ENCODE assay signal across 9 cellular contexts in genomic region chr19:8451885-8452284, GRCh38. TPM values are rescaled to one million over a fixed set of nuclear protein-coding genes. Genes with fewer than 3 reads are reported as not detected.
DNase-seq lines count a peak whose midpoint lies in the region; ATAC-seq and TF ChIP-seq lines count a peak whose summit lies in the region.
"Had no signal": no experiment of that assay in that cellular context is flagged by ENCODE, and none has a peak within 500 bp of the region (broad histone marks: within the 10 kb centered on the region; RNA-seq: fewer than 3 reads in every experiment).

No MANE protein-coding gene starts in this region.

- H3K4me3 Mint-ChIP-seq in progenitor cell of endocrine pancreas (ENCODE audit: low read depth): no peak overlapping the region

- H3K9me3 Mint-ChIP-seq in progenitor cell of endocrine pancreas (ENCODE audit: low read depth): no peaks in the 10 kb centered on the region
- H3K9me3 Mint-ChIP-seq: activated T-helper 2 cell treated with anti-CD3 and anti-CD28 coated beads, Interferon-gamma antibody, Interleukin-2, Interleukin-4, amounts not matched to agents 10 μg/mL and 5 μg/mL and 100 μg/mL, durations not matched to agents 14 hours and 24 hours and 36 hours had no signal

- ATAC-seq in GM18867 (IDR thresholded peaks at IDR 0.05; ENCODE audit: unreplicated experiment): no peak
- no peak for ATAC-seq in GM18858 (IDR thresholded peaks at IDR 0.05; ENCODE audit: unreplicated experiment)

- H3K27ac Mint-ChIP-seq in progenitor cell of endocrine pancreas: peak overlapping the region; percentile 85
- H3K27ac Mint-ChIP-seq: activated T-helper 2 cell treated with anti-CD3 and anti-CD28 coated beads, Interferon-gamma antibody, Interleukin-2, Interleukin-4, amounts not matched to agents 10 μg/mL and 5 μg/mL and 100 μg/mL, durations not matched to agents 14 hours and 24 hours and 36 hours had no signal

- TF ChIP-seq CTCF in epithelial cell of proximal tubule (conservative IDR thresholded peaks at IDR 0.05; ENCODE audit: low read depth, low read length) (no peak), progenitor cell of endocrine pancreas (IDR thresholded peaks at IDR 0.05; ENCODE audit: unreplicated experiment) (no peak)

- DNase-seq in NCI-H2107 treated with DMSO at 0.1 percent for 48 hours (lab: John Stamatoyannopoulos, UW; ENCODE audit: unreplicated experiment) (peak; percentile 35), NCI-H2107 (lab: John Stamatoyannopoulos, UW) (no peak), OCI-M1 (lab: John Stamatoyannopoulos, UW) (peak; percentile 43), epithelial cell of proximal tubule (ENCODE audit: low read depth) (peak; percentile 73), progenitor cell of endocrine pancreas (ENCODE audit: low spot score, unreplicated experiment) (no peak), NOMO-1 treated with DMSO at 0.1 percent for 48 hours (lab: John Stamatoyannopoulos, UW; ENCODE audit: unreplicated experiment) (no peak)

- H3K4me3 ChIP-seq in epithelial cell of proximal tubule (ENCODE audit: low read depth, low read length): peak overlapping the region; percentile 30

- H3K4me1 Mint-ChIP-seq in progenitor cell of endocrine pancreas (ENCODE audit: low read depth): peaks cover 58% of the 10 kb centered on the region

- H3K36me3 Mint-ChIP-seq in progenitor cell of endocrine pancreas (ENCODE audit: insufficient read depth): peaks cover 25% of the 10 kb centered on the region

- no peaks in the 10 kb centered on the region for H3K27me3 Mint-ChIP-seq in progenitor cell of endocrine pancreas

RNA-seq across cellular contexts. Expression of gene HNRNPM, which starts 7.1 kb away (rescaled TPM):
- total RNA-seq in epithelial cell of proximal tubule (134 and 169 TPM in 2 replicates), progenitor cell of endocrine pancreas (320 and 333 TPM in 2 replicates)

RNA-seq across cellular contexts. Expression of gene MARCHF2, which starts 38.8 kb away (rescaled TPM):
- 48.8 and 58.9 TPM in 2 replicates for total RNA-seq in epithelial cell of proximal tubule
- total RNA-seq in progenitor cell of endocrine pancreas: 21.3 and 23.0 TPM in 2 replicates

RNA-seq across cellular contexts. Expression of gene PRAM1, which starts 50.6 kb away (rescaled TPM):
- not detected in 2 replicates for total RNA-seq in epithelial cell of proximal tubule
- 0.89 and 1.3 TPM in 2 replicates for total RNA-seq in progenitor cell of endocrine pancreas

Comparison
In these comparisons a context has a peak if more than half of its experiments do, and no peak if none do; other contexts are left out.
1. DNase-seq: peak in NCI-H2107 treated with DMSO at 0.1 percent for 48 hours (single experiment), OCI-M1 (single experiment) and epithelial cell of proximal tubule (single experiment); none in NCI-H2107 (single experiment), progenitor cell of endocrine pancreas (single experiment) and NOMO-1 treated with DMSO at 0.1 percent for 48 hours (single experiment).